In genomic region chr16:89620406-89620841, GRCh38 we compare ENCODE assay signal across 1 cellular context.
TF ChIP-seq lines count a peak whose summit lies in the region.

No MANE protein-coding gene starts in this region.

TF ChIP-seq in HepG2, 621 proteins besides CTCF, POLR2A, EP300 and RAD21 (continued from another document and continues in another):
- no peak for TF ChIP-seq NFYB (CRISPR knock-in tag; IDR thresholded peaks at IDR 0.05)
- no peak for TF ChIP-seq FOXM1 (CRISPR knock-in tag; IDR thresholded peaks at IDR 0.05)
- no peak for TF ChIP-seq FOXO1 (CRISPR knock-in tag; IDR thresholded peaks at IDR 0.05)
- TF ChIP-seq ZFP41 (CRISPR knock-in tag; IDR thresholded peaks at IDR 0.05; ENCODE audit: borderline replicate concordance): 0 out of 2 replicates have a peak, but pooled peaks have one; percentile 17
- TF ChIP-seq ETV5 (CRISPR knock-in tag; IDR thresholded peaks at IDR 0.05; ENCODE audit: borderline replicate concordance): peak; percentile 22; the same call in 1 of the 2 replicates
- TF ChIP-seq HINFP (CRISPR knock-in tag; IDR thresholded peaks at IDR 0.05; ENCODE audit: low read depth): no peak
- TF ChIP-seq KDM4B (CRISPR knock-in tag; IDR thresholded peaks at IDR 0.05): no peak
- no peak for TF ChIP-seq GABPB1 (CRISPR knock-in tag; IDR thresholded peaks at IDR 0.05)
- no peak for TF ChIP-seq MLX (CRISPR knock-in tag; IDR thresholded peaks at IDR 0.05)
- TF ChIP-seq ZSCAN12 (CRISPR knock-in tag; IDR thresholded peaks at IDR 0.05): no peak
- no peak for TF ChIP-seq ZFP1 (CRISPR knock-in tag; IDR thresholded peaks at IDR 0.05)
- no peak for TF ChIP-seq AKNA (CRISPR knock-in tag; IDR thresholded peaks at IDR 0.05; ENCODE audit: borderline replicate concordance)
- TF ChIP-seq MBNL3 (CRISPR knock-in tag; conservative IDR thresholded peaks at IDR 0.05): no peak
- 0 out of 2 replicates have a peak, but pooled peaks have one; percentile 42 for TF ChIP-seq ZSCAN25 (CRISPR knock-in tag; IDR thresholded peaks at IDR 0.05)
- 0 out of 2 replicates have a peak, but pooled peaks have one; percentile 23 for TF ChIP-seq TFDP1 (CRISPR knock-in tag; IDR thresholded peaks at IDR 0.05; ENCODE audit: borderline replicate concordance)
- TF ChIP-seq ZNF33B (CRISPR knock-in tag; IDR thresholded peaks at IDR 0.05): peak; percentile 52; the same call in 1 of the 2 replicates
- TF ChIP-seq PRDM4 (CRISPR knock-in tag; IDR thresholded peaks at IDR 0.05; ENCODE audit: borderline replicate concordance): no peak
- TF ChIP-seq CSRNP1 (CRISPR knock-in tag; IDR thresholded peaks at IDR 0.05): 0 out of 2 replicates have a peak, but pooled peaks have one; percentile 20
- TF ChIP-seq YEATS4 (CRISPR knock-in tag; IDR thresholded peaks at IDR 0.05; ENCODE audit: borderline replicate concordance): no peak
- TF ChIP-seq IRF1 (CRISPR knock-in tag; IDR thresholded peaks at IDR 0.05; ENCODE audit: low read depth): no peak
- TF ChIP-seq GTF2F1 (IDR thresholded peaks at IDR 0.05; ENCODE audit: low read length): no peak
- TF ChIP-seq BORCS8-MEF2B (CRISPR knock-in tag; IDR thresholded peaks at IDR 0.05): no peak
- TF ChIP-seq MAX (IDR thresholded peaks at IDR 0.05): peak; percentile 9; the same call in 1 of the 2 replicates
- no peak for TF ChIP-seq ZNF296 (CRISPR knock-in tag; conservative IDR thresholded peaks at IDR 0.05)
- TF ChIP-seq ELF1 (CRISPR knock-in tag; IDR thresholded peaks at IDR 0.05): no peak
- TF ChIP-seq TAF1 (CRISPR knock-in tag; IDR thresholded peaks at IDR 0.05): no peak
- no peak for TF ChIP-seq ZNF605 (CRISPR knock-in tag; IDR thresholded peaks at IDR 0.05)
- no peak for TF ChIP-seq ZNF235 (CRISPR knock-in tag; IDR thresholded peaks at IDR 0.05; ENCODE audit: borderline replicate concordance)
- no peak for TF ChIP-seq RERE (CRISPR knock-in tag; IDR thresholded peaks at IDR 0.05; ENCODE audit: low read depth)
- no peak for TF ChIP-seq NFKB2 (CRISPR knock-in tag; IDR thresholded peaks at IDR 0.05; ENCODE audit: borderline replicate concordance)
- 0 out of 2 replicates have a peak, but pooled peaks have one; percentile 18 for TF ChIP-seq UBTF (CRISPR knock-in tag; IDR thresholded peaks at IDR 0.05)
- TF ChIP-seq ZKSCAN5 (CRISPR knock-in tag; IDR thresholded peaks at IDR 0.05): no peak
- TF ChIP-seq ZNF362 (CRISPR knock-in tag; IDR thresholded peaks at IDR 0.05; ENCODE audit: borderline replicate concordance): no peak
- TF ChIP-seq SALL1 (CRISPR knock-in tag; IDR thresholded peaks at IDR 0.05): 0 out of 2 replicates have a peak, but pooled peaks have one; percentile 39
